ENCODE assay signal across 22 cellular contexts in the genomic region with DNA sequence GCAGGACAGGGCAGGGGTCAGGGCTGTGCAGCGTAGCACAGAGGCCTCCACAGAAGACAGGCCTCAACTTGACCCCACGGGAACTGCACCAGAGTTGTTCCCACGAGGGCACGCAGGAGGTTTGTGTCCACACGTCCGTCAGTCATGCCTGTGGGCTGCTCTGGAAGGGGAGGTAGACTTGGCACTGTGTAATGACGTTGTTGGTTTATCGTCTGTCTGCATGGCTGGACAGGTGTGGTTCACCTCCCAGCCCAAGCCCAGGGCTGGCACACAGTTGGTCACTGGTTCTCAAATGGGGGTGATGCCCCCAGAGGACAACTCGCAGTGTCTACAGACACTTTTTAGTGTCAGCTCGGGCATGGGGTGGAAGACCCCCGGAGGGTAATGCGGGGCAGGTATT.
"Had no signal": no experiment of that assay in that cellular context is flagged by ENCODE, and none has a peak within 500 bp of the region (broad histone marks: within the 10 kb centered on the region; RNA-seq: fewer than 3 reads in every experiment).

No MANE protein-coding gene starts in this region.

- ATAC-seq: activated CD8-positive, alpha-beta T cell treated with anti-CD3 and anti-CD28 coated beads, Interleukin-2, amount 10 ng/mL, durations not matched to agents 7 days and 5 days; foreskin keratinocyte; left colon; psoas muscle; right lobe of liver had no signal

- H3K27ac Mint-ChIP-seq: activated CD8-positive, alpha-beta T cell treated with anti-CD3 and anti-CD28 coated beads, Interleukin-2, amount 10 ng/mL, durations not matched to agents 7 days and 5 days; activated naive CD4-positive, alpha-beta T cell treated with anti-CD3 and anti-CD28 coated beads for 36 hours; activated T-cell treated with anti-CD3 and anti-CD28 coated beads, Interleukin-2, amount 50 U/mL, for 24 hours; endodermal cell had no signal

- H3K9me3 ChIP-seq: colonic mucosa, psoas muscle, right lobe of liver, stomach, thoracic aorta had no signal

- H3K36me3 ChIP-seq: colonic mucosa, right lobe of liver, stomach, thoracic aorta had no signal

- H3K27me3 Mint-ChIP-seq: activated T-cell treated with anti-CD3 and anti-CD28 coated beads, Interleukin-2, amount 50 U/mL, for 24 hours; central memory CD8-positive, alpha-beta T cell had no signal

- H3K9me3 Mint-ChIP-seq: activated naive CD4-positive, alpha-beta T cell treated with anti-CD3 and anti-CD28 coated beads for 36 hours; activated T-cell treated with anti-CD3 and anti-CD28 coated beads, Interleukin-2, amount 50 U/mL, for 24 hours; central memory CD8-positive, alpha-beta T cell; endodermal cell; nephron had no signal

- H3K27ac ChIP-seq: colonic mucosa, foreskin keratinocyte, psoas muscle, right lobe of liver, thoracic aorta had no signal

- H3K4me1 ChIP-seq: psoas muscle had no signal

- DNase-seq: activated CD4-positive, alpha-beta T cell treated with anti-CD3 and anti-CD28 coated beads for 48 hours; activated CD4-positive, CD25-positive, alpha-beta regulatory T cell; activated CD8-positive, alpha-beta T cell treated with anti-CD3 and anti-CD28 coated beads, Interleukin-2, amount 10 ng/mL, durations not matched to agents 7 days and 5 days; activated naive CD4-positive, alpha-beta T cell treated with anti-CD3 and anti-CD28 coated beads for 36 hours; activated T-cell treated with anti-CD3 and anti-CD28 coated beads, Interleukin-2, amount 50 U/mL, for 24 hours; colonic mucosa; endodermal cell; foreskin keratinocyte; hippocampal formation; islet precursor cell; left colon; midbrain; psoas muscle; right lobe of liver; stimulated activated CD4-positive, alpha-beta T cell treated with anti-CD3 and anti-CD28 coated beads, Interleukin-4, amount 100 ng/mL, for 1 hour; stomach; T-helper 9 cell had no signal

- H3K4me3 Mint-ChIP-seq: activated CD8-positive, alpha-beta T cell treated with anti-CD3 and anti-CD28 coated beads, Interleukin-2, amount 10 ng/mL, durations not matched to agents 7 days and 5 days; activated naive CD4-positive, alpha-beta T cell treated with anti-CD3 and anti-CD28 coated beads for 36 hours; activated T-cell treated with anti-CD3 and anti-CD28 coated beads, Interleukin-2, amount 50 U/mL, for 24 hours; brain; central memory CD8-positive, alpha-beta T cell; endodermal cell; nephron had no signal

- H3K4me3 ChIP-seq: colonic mucosa, psoas muscle, right lobe of liver, smooth muscle cell, stomach, thoracic aorta had no signal

- H3K36me3 Mint-ChIP-seq: brain had no signal

- H3K27me3 ChIP-seq: colonic mucosa, foreskin keratinocyte, right lobe of liver, stomach had no signal
